29 cellular contexts compared by ENCODE assay signal in genomic region chr11:16286095-16286494, GRCh38.
"Had no signal": no experiment of that assay in that cellular context is flagged by ENCODE, and none has a peak within 500 bp of the region (broad histone marks: within the 10 kb centered on the region; RNA-seq: fewer than 3 reads in every experiment).

No MANE protein-coding gene starts in this region.

- H3K36me3 ChIP-seq: ascending aorta had no signal

- H3K27ac ChIP-seq: ascending aorta, VCaP had no signal

- H3K4me3 ChIP-seq: ascending aorta had no signal

- DNase-seq: activated B cell treated with CpG ODN at 0.5 μM for 24 hours; activated CD4-positive, alpha-beta memory T cell treated with anti-CD3 and anti-CD28 coated beads for 36 hours; activated CD4-positive, alpha-beta T cell treated with anti-CD3 and anti-CD28 coated beads for 4 hours; activated CD4-positive, alpha-beta T cell treated with anti-CD3 and anti-CD28 coated beads, Interleukin-2, amount 10 ng/mL, durations not matched to agents 24 days and 14 days; activated CD4-positive, alpha-beta T cell treated with anti-CD3 and anti-CD28 coated beads, Interleukin-2, amount 50 U/mL, for 1 hour; activated CD4-positive, alpha-beta T cell treated with anti-CD3 and anti-CD28 coated beads, Interleukin-2, amount 50 U/mL, for 4 hours; activated CD4-positive, CD25-positive, alpha-beta regulatory T cell treated with anti-CD3 and anti-CD28 coated beads, Interleukin-2, amount 50 U/mL, for 72 hours; activated CD8-positive, alpha-beta memory T cell treated with anti-CD3 and anti-CD28 coated beads, Interleukin-2, amount 50 U/mL, for 4 hours; activated CD8-positive, alpha-beta T cell treated with anti-CD3 and anti-CD28 coated beads for 36 hours; activated effector memory CD4-positive, alpha-beta T cell treated with anti-CD3 and anti-CD28 coated beads, Interleukin-2, amount 50 U/mL, for 16 hours; activated gamma-delta T cell treated with Interleukin-2 at 50 U/mL for 16 hours; activated naive CD4-positive, alpha-beta T cell; activated naive CD4-positive, alpha-beta T cell treated with anti-CD3 and anti-CD28 coated beads for 36 hours; activated naive CD4-positive, alpha-beta T cell treated with anti-CD3 and anti-CD28 coated beads, Interleukin-2, amount 50 U/mL, for 16 hours; activated naive CD8-positive, alpha-beta T cell treated with anti-CD3 and anti-CD28 coated beads for 36 hours; activated T-cell treated with anti-CD3 and anti-CD28 coated beads for 4 hours; activated T-cell treated with anti-CD3 and anti-CD28 coated beads, Interleukin-2, amount 50 U/mL, for 1 hour; activated T-cell treated with anti-CD3 and anti-CD28 coated beads, Interleukin-2, amount 50 U/mL, for 4 hours; activated T-cell treated with anti-CD3 and anti-CD28 coated beads, Interleukin-2, amount 50 U/mL, for 72 hours; amygdala; anterior cingulate cortex; central memory CD4-positive, alpha-beta T cell; T-helper 2 cell; T-helper 9 cell had no signal

- H3K4me1 ChIP-seq: ascending aorta had no signal

- H3K9me3 ChIP-seq: ascending aorta had no signal

- FAIRE-seq: TTC549 had no signal

- H3K27me3 ChIP-seq: ascending aorta had no signal

- ATAC-seq: activated CD8-positive, alpha-beta T cell treated with anti-CD3 and anti-CD28 coated beads for 36 hours; activated naive CD4-positive, alpha-beta T cell treated with anti-CD3 and anti-CD28 coated beads, Interleukin-2, amount 50 U/mL, for 72 hours; activated T-cell treated with anti-CD3 and anti-CD28 coated beads, Interleukin-2, amount 50 U/mL, for 4 hours; activated T-cell treated with anti-CD3 and anti-CD28 coated beads, Interleukin-2, amount 50 U/mL, for 72 hours; activated T-helper 17 cell treated with anti-CD3 and anti-CD28 coated beads, Interleukin-2, amount 50 U/mL, for 72 hours had no signal
